Comparison of ENCODE assay signal across 18 cellular contexts in the genomic region with DNA sequence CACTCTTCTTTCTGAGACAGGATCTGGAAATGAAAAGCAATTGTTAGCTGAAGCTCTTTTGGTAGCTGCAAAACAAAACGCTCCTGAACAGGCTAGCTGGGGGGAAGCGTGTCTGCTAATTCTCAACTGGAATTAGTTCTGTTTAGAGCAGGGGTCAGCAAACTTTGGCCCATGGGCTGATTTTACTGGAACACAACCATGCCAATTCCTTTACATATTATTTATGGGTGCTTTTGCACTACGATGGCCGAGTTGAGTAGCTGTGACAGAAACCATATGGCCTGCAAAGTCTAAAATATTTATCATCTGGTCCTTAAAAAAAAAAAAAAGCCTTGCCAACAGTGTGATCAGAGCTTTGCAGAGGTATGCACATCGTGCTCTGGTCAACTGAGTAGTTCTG.
DNase-seq lines count a peak whose midpoint lies in the region; ATAC-seq and TF ChIP-seq lines count a peak whose summit lies in the region.
"Had no signal": no experiment of that assay in that cellular context is flagged by ENCODE, and none has a peak within 500 bp of the region (broad histone marks: within the 10 kb centered on the region; RNA-seq: fewer than 3 reads in every experiment).

No MANE protein-coding gene starts in this region.

- H3K9ac ChIP-seq in rectal smooth muscle tissue (ENCODE audit: low read length): no peak overlapping the region

- TF ChIP-seq POLR2A in transverse colon (IDR thresholded peaks at IDR 0.05): no peak

- H3K4me1 Mint-ChIP-seq in activated CD4-positive, alpha-beta T cell treated with anti-CD3 and anti-CD28 coated beads, Interleukin-2, amount 10 ng/mL, durations not matched to agents 7 days and 5 days: peaks cover 3% of the 10 kb centered on the region
- H3K4me1 Mint-ChIP-seq: B cell; CD4-positive, CD25-positive, alpha-beta regulatory T cell had no signal

- no peak overlapping the region for H3K4me3 Mint-ChIP-seq in activated CD4-positive, alpha-beta T cell treated with anti-CD3 and anti-CD28 coated beads, Interleukin-2, amount 10 ng/mL, durations not matched to agents 7 days and 5 days
- H3K4me3 Mint-ChIP-seq: B cell; CD4-positive, CD25-positive, alpha-beta regulatory T cell had no signal

- H3K4me1 ChIP-seq in left ventricle myocardium inferior (peaks cover 99% of the 10 kb centered on the region), rectal smooth muscle tissue (ENCODE audit: control insufficient read depth, insufficient read depth, low read length) (peaks cover 31% of the 10 kb centered on the region), transverse colon (peaks cover 0 to 9% (median 5%) of the 10 kb centered on the region in 4 donors)
- H3K4me1 ChIP-seq: Caco-2 had no signal

- POLR2A ChIA-PET in activated CD4-positive, alpha-beta T cell treated with anti-CD3 and anti-CD28 coated beads, Interleukin-2, amount 10 ng/mL, durations not matched to agents 7 days and 5 days (lab: Charles Lee): no interaction called here

- no peaks in the 10 kb centered on the region for H3K36me3 Mint-ChIP-seq in activated CD4-positive, alpha-beta T cell treated with anti-CD3 and anti-CD28 coated beads, Interleukin-2, amount 10 ng/mL, durations not matched to agents 7 days and 5 days (ENCODE audit: low read depth)
- H3K36me3 Mint-ChIP-seq: CD4-positive, CD25-positive, alpha-beta regulatory T cell had no signal

- H3K27me3 Mint-ChIP-seq in activated CD4-positive, alpha-beta T cell treated with anti-CD3 and anti-CD28 coated beads, Interleukin-2, amount 10 ng/mL, durations not matched to agents 7 days and 5 days: no peaks in the 10 kb centered on the region
- H3K27me3 Mint-ChIP-seq: CD4-positive, CD25-positive, alpha-beta regulatory T cell had no signal

- in situ Hi-C loops in transverse colon (cut with MboI; ENCODE audit: low pct_ligation_motif_present in 1 of 4, low pct_unique_long_range_greater_than_20kb in 1 of 4, low sequenced_read_pairs in 3 of 4): loop anchor here in 1 of 4 donors (25.0 kb wide), 1 partner anchor 438 kb away; no protein-coding TSS in a partner anchor

- no peak for TF ChIP-seq EP300 in transverse colon (IDR thresholded peaks at IDR 0.05; ENCODE audit: low read depth)

- no peak overlapping the region for H3K27ac Mint-ChIP-seq in activated CD4-positive, alpha-beta T cell treated with anti-CD3 and anti-CD28 coated beads, Interleukin-2, amount 10 ng/mL, durations not matched to agents 7 days and 5 days
- H3K27ac Mint-ChIP-seq: B cell; CD4-positive, CD25-positive, alpha-beta regulatory T cell had no signal

- H3K27me3 ChIP-seq in left ventricle myocardium inferior (ENCODE audit: low read depth): no peaks in the 10 kb centered on the region
- H3K27me3 ChIP-seq in dorsolateral prefrontal cortex: no peaks in the 10 kb centered on the region
- no peaks in the 10 kb centered on the region for H3K27me3 ChIP-seq in rectal smooth muscle tissue (ENCODE audit: control insufficient read depth, insufficient read depth, low read length)
- no peaks in the 10 kb centered on the region for H3K27me3 ChIP-seq in transverse colon

- H3K27ac ChIP-seq in left ventricle myocardium inferior (replicated peaks) (peak overlapping the region; percentile 97), dorsolateral prefrontal cortex (peak overlapping the region in 53 of 59 donors; percentile 30 to 93 (median 72)), rectal smooth muscle tissue (ENCODE audit: low read depth, low read length) (peak overlapping the region; percentile 58), transverse colon (peak overlapping the region; percentile 32 to 86 (median 52))

- H3K9me3 ChIP-seq in left ventricle myocardium inferior (replicated peaks) (no peaks in the 10 kb centered on the region), transverse colon (no peaks in the 10 kb centered on the region)
- H3K9me3 ChIP-seq: Caco-2 had no signal

- intact Hi-C loops in left ventricle myocardium inferior (cut with micrococcal nuclease): no loop called here
- intact Hi-C loops in left cardiac atrium (cut with DNase I): no loop called here
- intact Hi-C loops in dorsolateral prefrontal cortex (cut with DNase I): no loop called here
- intact Hi-C loops in transverse colon (cut with DNase I; ENCODE audit: low total_unique reads): no loop called here

- CTCF ChIA-PET in activated CD4-positive, alpha-beta T cell treated with anti-CD3 and anti-CD28 coated beads, Interleukin-2, amount 10 ng/mL, durations not matched to agents 7 days and 5 days (lab: Charles Lee): interaction anchor here (0.6 to 1.1 kb wide), 3 partner anchors 11 to 166 kb away, joined by 4 to 5 read pairs (median 4); no protein-coding TSS in a partner anchor

- DNase-seq in left ventricle myocardium inferior: no peak
- no peak for DNase-seq in left cardiac atrium
- DNase-seq in dorsolateral prefrontal cortex: no peak
- no peak for DNase-seq in transverse colon
- no peak for DNase-seq in D341Med (ENCODE audit: low spot score)
- DNase-seq in activated CD4-positive, alpha-beta T cell treated with anti-CD3 and anti-CD28 coated beads, Interleukin-2, amount 10 ng/mL, durations not matched to agents 7 days and 5 days: no peak
- DNase-seq: Caco-2; CD4-positive, CD25-positive, alpha-beta regulatory T cell; GF-D8; IMR-90; NCI-H1417 treated with DMSO at 0.1 percent for 48 hours; NCI-H187 treated with DMSO at 0.1 percent for 48 hours; NCI-H226; NCI-H524; PC-9 had no signal

- H3K36me3 ChIP-seq in left ventricle myocardium inferior: peaks cover 92% of the 10 kb centered on the region
- peaks cover 22% of the 10 kb centered on the region for H3K36me3 ChIP-seq in rectal smooth muscle tissue (ENCODE audit: control insufficient read depth, insufficient read depth, low read length)
- H3K36me3 ChIP-seq in transverse colon: peaks cover 0 to 22% (median 0%) of the 10 kb centered on the region in 4 donors

- no peak overlapping the region for H3K4me3 ChIP-seq in left ventricle myocardium inferior
- H3K4me3 ChIP-seq in dorsolateral prefrontal cortex: no peak overlapping the region
- no peak overlapping the region for H3K4me3 ChIP-seq in rectal smooth muscle tissue (ENCODE audit: low read length)
- no peak overlapping the region for H3K4me3 ChIP-seq in transverse colon
- H3K4me3 ChIP-seq: PC-9 had no signal

- no peak for TF ChIP-seq CTCF in left ventricle myocardium inferior (IDR thresholded peaks at IDR 0.05; ENCODE audit: borderline replicate concordance)
- no peak for TF ChIP-seq CTCF in dorsolateral prefrontal cortex (IDR thresholded peaks at IDR 0.05 in 54 of 56, conservative IDR thresholded peaks at IDR 0.05 in 2 of 56; ENCODE audit: low read depth in 1 of 56, partially characterized antibody in 56 of 56)
- TF ChIP-seq CTCF in transverse colon (IDR thresholded peaks at IDR 0.05): no peak

- WGBS in transverse colon (ENCODE audit: low coverage in 1 of 2), 2 donors: 75 to 88% methylated on average over 2 to 5 of the region's 5 CpGs

- H3K9me3 Mint-ChIP-seq in activated CD4-positive, alpha-beta T cell treated with anti-CD3 and anti-CD28 coated beads, Interleukin-2, amount 10 ng/mL, durations not matched to agents 7 days and 5 days: no peaks in the 10 kb centered on the region
- H3K9me3 Mint-ChIP-seq: CD4-positive, CD25-positive, alpha-beta regulatory T cell had no signal

- no peak for ATAC-seq in left cardiac atrium
- ATAC-seq in HG03108 (IDR thresholded peaks at IDR 0.05; ENCODE audit: unreplicated experiment): no peak
